Comparison of ENCODE assay signal across 1 cellular context in the genomic region with DNA sequence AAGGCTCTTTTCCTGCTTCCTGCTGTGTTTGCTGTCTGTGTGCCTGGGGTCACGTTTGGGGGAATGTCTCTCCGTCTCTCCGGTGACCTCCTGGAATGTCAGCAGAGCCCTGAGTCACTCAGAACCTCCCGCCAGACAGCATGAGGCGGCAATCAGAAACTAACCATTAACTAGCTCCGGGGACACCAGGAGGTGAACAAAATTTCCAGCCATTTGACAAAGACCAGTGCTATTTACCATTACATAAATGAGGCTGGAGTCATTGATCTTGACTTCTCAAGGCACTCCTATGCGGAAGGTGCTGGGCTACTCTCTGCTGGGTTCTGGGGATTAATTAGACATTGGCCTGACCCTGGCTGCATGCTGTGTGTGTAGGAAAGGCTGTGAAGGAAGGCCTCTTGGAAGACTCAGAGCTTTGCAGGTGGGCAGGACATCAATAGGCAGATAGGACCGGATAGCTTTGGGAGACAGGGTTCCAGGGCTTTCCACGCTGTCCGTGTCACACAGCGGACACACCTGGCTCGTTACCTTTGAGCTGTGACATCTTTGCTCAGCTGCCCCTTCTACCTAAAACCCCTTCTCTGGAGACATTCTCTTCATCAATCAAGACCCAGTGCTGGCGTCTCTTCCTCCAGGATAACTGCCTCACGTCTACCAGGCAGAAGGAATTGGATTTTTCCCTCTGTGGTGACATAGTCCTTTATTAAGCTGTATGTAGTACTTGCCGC.
TF ChIP-seq lines count a peak whose summit lies in the region.

No MANE protein-coding gene starts in this region.

TF ChIP-seq in K562, 482 proteins besides CTCF, POLR2A, EP300 and RAD21 (continued from another document):
- TF ChIP-seq, protein P1, sequence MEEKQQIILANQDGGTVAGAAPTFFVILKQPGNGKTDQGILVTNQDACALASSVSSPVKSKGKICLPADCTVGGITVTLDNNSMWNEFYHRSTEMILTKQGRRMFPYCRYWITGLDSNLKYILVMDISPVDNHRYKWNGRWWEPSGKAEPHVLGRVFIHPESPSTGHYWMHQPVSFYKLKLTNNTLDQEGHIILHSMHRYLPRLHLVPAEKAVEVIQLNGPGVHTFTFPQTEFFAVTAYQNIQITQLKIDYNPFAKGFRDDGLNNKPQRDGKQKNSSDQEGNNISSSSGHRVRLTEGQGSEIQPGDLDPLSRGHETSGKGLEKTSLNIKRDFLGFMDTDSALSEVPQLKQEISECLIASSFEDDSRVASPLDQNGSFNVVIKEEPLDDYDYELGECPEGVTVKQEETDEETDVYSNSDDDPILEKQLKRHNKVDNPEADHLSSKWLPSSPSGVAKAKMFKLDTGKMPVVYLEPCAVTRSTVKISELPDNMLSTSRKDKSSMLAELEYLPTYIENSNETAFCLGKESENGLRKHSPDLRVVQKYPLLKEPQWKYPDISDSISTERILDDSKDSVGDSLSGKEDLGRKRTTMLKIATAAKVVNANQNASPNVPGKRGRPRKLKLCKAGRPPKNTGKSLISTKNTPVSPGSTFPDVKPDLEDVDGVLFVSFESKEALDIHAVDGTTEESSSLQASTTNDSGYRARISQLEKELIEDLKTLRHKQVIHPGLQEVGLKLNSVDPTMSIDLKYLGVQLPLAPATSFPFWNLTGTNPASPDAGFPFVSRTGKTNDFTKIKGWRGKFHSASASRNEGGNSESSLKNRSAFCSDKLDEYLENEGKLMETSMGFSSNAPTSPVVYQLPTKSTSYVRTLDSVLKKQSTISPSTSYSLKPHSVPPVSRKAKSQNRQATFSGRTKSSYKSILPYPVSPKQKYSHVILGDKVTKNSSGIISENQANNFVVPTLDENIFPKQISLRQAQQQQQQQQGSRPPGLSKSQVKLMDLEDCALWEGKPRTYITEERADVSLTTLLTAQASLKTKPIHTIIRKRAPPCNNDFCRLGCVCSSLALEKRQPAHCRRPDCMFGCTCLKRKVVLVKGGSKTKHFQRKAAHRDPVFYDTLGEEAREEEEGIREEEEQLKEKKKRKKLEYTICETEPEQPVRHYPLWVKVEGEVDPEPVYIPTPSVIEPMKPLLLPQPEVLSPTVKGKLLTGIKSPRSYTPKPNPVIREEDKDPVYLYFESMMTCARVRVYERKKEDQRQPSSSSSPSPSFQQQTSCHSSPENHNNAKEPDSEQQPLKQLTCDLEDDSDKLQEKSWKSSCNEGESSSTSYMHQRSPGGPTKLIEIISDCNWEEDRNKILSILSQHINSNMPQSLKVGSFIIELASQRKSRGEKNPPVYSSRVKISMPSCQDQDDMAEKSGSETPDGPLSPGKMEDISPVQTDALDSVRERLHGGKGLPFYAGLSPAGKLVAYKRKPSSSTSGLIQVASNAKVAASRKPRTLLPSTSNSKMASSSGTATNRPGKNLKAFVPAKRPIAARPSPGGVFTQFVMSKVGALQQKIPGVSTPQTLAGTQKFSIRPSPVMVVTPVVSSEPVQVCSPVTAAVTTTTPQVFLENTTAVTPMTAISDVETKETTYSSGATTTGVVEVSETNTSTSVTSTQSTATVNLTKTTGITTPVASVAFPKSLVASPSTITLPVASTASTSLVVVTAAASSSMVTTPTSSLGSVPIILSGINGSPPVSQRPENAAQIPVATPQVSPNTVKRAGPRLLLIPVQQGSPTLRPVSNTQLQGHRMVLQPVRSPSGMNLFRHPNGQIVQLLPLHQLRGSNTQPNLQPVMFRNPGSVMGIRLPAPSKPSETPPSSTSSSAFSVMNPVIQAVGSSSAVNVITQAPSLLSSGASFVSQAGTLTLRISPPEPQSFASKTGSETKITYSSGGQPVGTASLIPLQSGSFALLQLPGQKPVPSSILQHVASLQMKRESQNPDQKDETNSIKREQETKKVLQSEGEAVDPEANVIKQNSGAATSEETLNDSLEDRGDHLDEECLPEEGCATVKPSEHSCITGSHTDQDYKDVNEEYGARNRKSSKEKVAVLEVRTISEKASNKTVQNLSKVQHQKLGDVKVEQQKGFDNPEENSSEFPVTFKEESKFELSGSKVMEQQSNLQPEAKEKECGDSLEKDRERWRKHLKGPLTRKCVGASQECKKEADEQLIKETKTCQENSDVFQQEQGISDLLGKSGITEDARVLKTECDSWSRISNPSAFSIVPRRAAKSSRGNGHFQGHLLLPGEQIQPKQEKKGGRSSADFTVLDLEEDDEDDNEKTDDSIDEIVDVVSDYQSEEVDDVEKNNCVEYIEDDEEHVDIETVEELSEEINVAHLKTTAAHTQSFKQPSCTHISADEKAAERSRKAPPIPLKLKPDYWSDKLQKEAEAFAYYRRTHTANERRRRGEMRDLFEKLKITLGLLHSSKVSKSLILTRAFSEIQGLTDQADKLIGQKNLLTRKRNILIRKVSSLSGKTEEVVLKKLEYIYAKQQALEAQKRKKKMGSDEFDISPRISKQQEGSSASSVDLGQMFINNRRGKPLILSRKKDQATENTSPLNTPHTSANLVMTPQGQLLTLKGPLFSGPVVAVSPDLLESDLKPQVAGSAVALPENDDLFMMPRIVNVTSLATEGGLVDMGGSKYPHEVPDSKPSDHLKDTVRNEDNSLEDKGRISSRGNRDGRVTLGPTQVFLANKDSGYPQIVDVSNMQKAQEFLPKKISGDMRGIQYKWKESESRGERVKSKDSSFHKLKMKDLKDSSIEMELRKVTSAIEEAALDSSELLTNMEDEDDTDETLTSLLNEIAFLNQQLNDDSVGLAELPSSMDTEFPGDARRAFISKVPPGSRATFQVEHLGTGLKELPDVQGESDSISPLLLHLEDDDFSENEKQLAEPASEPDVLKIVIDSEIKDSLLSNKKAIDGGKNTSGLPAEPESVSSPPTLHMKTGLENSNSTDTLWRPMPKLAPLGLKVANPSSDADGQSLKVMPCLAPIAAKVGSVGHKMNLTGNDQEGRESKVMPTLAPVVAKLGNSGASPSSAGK (IDR thresholded peaks at IDR 0.05), result peak; percentile 52
- TF ChIP-seq ZNF282 (CRISPR knock-in tag; IDR thresholded peaks at IDR 0.05) (no peak), DMBX1 (CRISPR knock-in tag; IDR thresholded peaks at IDR 0.05; ENCODE audit: borderline replicate concordance) (no peak), SOX6 (IDR thresholded peaks at IDR 0.05) (no peak), MTA1 (IDR thresholded peaks at IDR 0.05; ENCODE audit: borderline replicate concordance) (no peak), NFYB (IDR thresholded peaks at IDR 0.05; ENCODE audit: extremely low read depth, insufficient read length) (no peak), ZNF644 (tag; IDR thresholded peaks at IDR 0.05; ENCODE audit: low read depth) (no peak), NFE2 (IDR thresholded peaks at IDR 0.05; ENCODE audit: low read depth) (peak; percentile 56; the same call in 1 of the 2 replicates), TEAD4 (IDR thresholded peaks at IDR 0.05; ENCODE audit: low read length) (peak; percentile 50; the same call in 1 of the 2 replicates), TEAD4 (CRISPR knock-in tag; IDR thresholded peaks at IDR 0.05; ENCODE audit: borderline replicate concordance) (no peak), U2AF1 (optimal IDR thresholded peaks at IDR 0.05; ENCODE audit: low read depth, low read length) (no peak), ZNF140 (CRISPR knock-in tag; IDR thresholded peaks at IDR 0.05) (no peak), MED1 (CRISPR knock-in tag; IDR thresholded peaks at IDR 0.05; ENCODE audit: borderline replicate concordance) (no peak), TEAD2 (tag; IDR thresholded peaks at IDR 0.05) (peak; percentile 76; the same call in 1 of the 2 replicates), FOSL1 (tag; conservative IDR thresholded peaks at IDR 0.05) (peak; percentile 59), EGR1 (conservative IDR thresholded peaks at IDR 0.05) (no peak), L3MBTL2 (IDR thresholded peaks at IDR 0.05) (peak; percentile 67), ZKSCAN8 (CRISPR knock-in tag; IDR thresholded peaks at IDR 0.05) (no peak), CBFA2T2 (conservative IDR thresholded peaks at IDR 0.05) (no peak), NR2C1 (IDR thresholded peaks at IDR 0.05) (no peak), NR2C1 (tag; IDR thresholded peaks at IDR 0.05) (0 out of 2 replicates have a peak, but pooled peaks have one; percentile 41), NFE2L1 (tag; IDR thresholded peaks at IDR 0.05; ENCODE audit: borderline replicate concordance, low read depth) (no peak), EWSR1 (IDR thresholded peaks at IDR 0.05; ENCODE audit: borderline replicate concordance, low read depth, partially characterized antibody) (no peak), ZNF224 (CRISPR knock-in tag; IDR thresholded peaks at IDR 0.05) (no peak), ZSCAN29 (IDR thresholded peaks at IDR 0.05) (no peak), ZBED1 (IDR thresholded peaks at IDR 0.05) (no peak)
- TF ChIP-seq, protein P2, sequence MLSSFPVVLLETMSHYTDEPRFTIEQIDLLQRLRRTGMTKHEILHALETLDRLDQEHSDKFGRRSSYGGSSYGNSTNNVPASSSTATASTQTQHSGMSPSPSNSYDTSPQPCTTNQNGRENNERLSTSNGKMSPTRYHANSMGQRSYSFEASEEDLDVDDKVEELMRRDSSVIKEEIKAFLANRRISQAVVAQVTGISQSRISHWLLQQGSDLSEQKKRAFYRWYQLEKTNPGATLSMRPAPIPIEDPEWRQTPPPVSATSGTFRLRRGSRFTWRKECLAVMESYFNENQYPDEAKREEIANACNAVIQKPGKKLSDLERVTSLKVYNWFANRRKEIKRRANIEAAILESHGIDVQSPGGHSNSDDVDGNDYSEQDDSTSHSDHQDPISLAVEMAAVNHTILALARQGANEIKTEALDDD (IDR thresholded peaks at IDR 0.05), result peak; percentile 68; the same call in 1 of the 2 replicates
- TF ChIP-seq, protein P3, sequence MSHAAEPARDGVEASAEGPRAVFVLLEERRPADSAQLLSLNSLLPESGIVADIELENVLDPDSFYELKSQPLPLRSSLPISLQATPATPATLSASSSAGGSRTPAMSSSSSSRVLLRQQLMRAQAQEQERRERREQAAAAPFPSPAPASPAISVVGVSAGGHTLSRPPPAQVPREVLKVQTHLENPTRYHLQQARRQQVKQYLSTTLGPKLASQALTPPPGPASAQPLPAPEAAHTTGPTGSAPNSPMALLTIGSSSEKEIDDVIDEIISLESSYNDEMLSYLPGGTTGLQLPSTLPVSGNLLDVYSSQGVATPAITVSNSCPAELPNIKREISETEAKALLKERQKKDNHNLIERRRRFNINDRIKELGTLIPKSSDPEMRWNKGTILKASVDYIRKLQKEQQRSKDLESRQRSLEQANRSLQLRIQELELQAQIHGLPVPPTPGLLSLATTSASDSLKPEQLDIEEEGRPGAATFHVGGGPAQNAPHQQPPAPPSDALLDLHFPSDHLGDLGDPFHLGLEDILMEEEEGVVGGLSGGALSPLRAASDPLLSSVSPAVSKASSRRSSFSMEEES (CRISPR knock-in tag; IDR thresholded peaks at IDR 0.05), result no peak
- TF ChIP-seq, protein P4, sequence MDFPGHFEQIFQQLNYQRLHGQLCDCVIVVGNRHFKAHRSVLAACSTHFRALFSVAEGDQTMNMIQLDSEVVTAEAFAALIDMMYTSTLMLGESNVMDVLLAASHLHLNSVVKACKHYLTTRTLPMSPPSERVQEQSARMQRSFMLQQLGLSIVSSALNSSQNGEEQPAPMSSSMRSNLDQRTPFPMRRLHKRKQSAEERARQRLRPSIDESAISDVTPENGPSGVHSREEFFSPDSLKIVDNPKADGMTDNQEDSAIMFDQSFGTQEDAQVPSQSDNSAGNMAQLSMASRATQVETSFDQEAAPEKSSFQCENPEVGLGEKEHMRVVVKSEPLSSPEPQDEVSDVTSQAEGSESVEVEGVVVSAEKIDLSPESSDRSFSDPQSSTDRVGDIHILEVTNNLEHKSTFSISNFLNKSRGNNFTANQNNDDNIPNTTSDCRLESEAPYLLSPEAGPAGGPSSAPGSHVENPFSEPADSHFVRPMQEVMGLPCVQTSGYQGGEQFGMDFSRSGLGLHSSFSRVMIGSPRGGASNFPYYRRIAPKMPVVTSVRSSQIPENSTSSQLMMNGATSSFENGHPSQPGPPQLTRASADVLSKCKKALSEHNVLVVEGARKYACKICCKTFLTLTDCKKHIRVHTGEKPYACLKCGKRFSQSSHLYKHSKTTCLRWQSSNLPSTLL (IDR thresholded peaks at IDR 0.05), result no peak
- TF ChIP-seq, protein P5, sequence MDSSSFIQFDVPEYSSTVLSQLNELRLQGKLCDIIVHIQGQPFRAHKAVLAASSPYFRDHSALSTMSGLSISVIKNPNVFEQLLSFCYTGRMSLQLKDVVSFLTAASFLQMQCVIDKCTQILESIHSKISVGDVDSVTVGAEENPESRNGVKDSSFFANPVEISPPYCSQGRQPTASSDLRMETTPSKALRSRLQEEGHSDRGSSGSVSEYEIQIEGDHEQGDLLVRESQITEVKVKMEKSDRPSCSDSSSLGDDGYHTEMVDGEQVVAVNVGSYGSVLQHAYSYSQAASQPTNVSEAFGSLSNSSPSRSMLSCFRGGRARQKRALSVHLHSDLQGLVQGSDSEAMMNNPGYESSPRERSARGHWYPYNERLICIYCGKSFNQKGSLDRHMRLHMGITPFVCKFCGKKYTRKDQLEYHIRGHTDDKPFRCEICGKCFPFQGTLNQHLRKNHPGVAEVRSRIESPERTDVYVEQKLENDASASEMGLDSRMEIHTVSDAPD (CRISPR knock-in tag; IDR thresholded peaks at IDR 0.05), result no peak
- TF ChIP-seq, protein P6, sequence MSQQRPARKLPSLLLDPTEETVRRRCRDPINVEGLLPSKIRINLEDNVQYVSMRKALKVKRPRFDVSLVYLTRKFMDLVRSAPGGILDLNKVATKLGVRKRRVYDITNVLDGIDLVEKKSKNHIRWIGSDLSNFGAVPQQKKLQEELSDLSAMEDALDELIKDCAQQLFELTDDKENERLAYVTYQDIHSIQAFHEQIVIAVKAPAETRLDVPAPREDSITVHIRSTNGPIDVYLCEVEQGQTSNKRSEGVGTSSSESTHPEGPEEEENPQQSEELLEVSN (IDR thresholded peaks at IDR 0.05; ENCODE audit: borderline replicate concordance in 1 of 2, extremely low read depth in 1 of 2, insufficient read depth in 1 of 2, insufficient read length in 1 of 2, low read depth in 1 of 2, low read length in 1 of 2, poor library complexity in 1 of 2, severe bottlenecking in 1 of 2), result peak; percentile 29 to 87
- TF ChIP-seq, protein P7, sequence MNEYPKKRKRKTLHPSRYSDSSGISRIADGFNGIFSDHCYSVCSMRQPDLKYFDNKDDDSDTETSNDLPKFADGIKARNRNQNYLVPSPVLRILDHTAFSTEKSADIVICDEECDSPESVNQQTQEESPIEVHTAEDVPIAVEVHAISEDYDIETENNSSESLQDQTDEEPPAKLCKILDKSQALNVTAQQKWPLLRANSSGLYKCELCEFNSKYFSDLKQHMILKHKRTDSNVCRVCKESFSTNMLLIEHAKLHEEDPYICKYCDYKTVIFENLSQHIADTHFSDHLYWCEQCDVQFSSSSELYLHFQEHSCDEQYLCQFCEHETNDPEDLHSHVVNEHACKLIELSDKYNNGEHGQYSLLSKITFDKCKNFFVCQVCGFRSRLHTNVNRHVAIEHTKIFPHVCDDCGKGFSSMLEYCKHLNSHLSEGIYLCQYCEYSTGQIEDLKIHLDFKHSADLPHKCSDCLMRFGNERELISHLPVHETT (CRISPR knock-in tag; conservative IDR thresholded peaks at IDR 0.05 in 1 of 2, IDR thresholded peaks at IDR 0.05 in 1 of 2), result peak in 1 of 2 experiments; percentile 40; a peak in 1 of 4 replicates
- TF ChIP-seq, protein P8, sequence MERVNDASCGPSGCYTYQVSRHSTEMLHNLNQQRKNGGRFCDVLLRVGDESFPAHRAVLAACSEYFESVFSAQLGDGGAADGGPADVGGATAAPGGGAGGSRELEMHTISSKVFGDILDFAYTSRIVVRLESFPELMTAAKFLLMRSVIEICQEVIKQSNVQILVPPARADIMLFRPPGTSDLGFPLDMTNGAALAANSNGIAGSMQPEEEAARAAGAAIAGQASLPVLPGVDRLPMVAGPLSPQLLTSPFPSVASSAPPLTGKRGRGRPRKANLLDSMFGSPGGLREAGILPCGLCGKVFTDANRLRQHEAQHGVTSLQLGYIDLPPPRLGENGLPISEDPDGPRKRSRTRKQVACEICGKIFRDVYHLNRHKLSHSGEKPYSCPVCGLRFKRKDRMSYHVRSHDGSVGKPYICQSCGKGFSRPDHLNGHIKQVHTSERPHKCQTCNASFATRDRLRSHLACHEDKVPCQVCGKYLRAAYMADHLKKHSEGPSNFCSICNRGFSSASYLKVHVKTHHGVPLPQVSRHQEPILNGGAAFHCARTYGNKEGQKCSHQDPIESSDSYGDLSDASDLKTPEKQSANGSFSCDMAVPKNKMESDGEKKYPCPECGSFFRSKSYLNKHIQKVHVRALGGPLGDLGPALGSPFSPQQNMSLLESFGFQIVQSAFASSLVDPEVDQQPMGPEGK (CRISPR knock-in tag; IDR thresholded peaks at IDR 0.05; ENCODE audit: borderline replicate concordance), result no peak
